6 cellular contexts compared by ENCODE assay signal in genomic region chr4:167973513-167973912, GRCh38.
"Had no signal": no experiment of that assay in that cellular context is flagged by ENCODE, and none has a peak within 500 bp of the region (broad histone marks: within the 10 kb centered on the region; RNA-seq: fewer than 3 reads in every experiment).

No MANE protein-coding gene starts in this region.

- H3K4me3 Mint-ChIP-seq: IgD-negative memory B cell had no signal

- H3K36me3 Mint-ChIP-seq: IgD-negative memory B cell had no signal

- ATAC-seq: HepG2, K562 had no signal

- H3K27ac Mint-ChIP-seq: IgD-negative memory B cell had no signal

- DNase-seq: IMR-90, KBM-7, KG1 had no signal

- H3K4me1 Mint-ChIP-seq: IgD-negative memory B cell had no signal

- H3K27me3 Mint-ChIP-seq: IgD-negative memory B cell had no signal
